ENCODE assay signal across 8 cellular contexts in genomic region chr11:120335596-120335927, GRCh38. TPM values are rescaled to one million over a fixed set of nuclear protein-coding genes. Genes with fewer than 3 reads are reported as not detected.
DNase-seq lines count a peak whose midpoint lies in the region; ATAC-seq, FAIRE-seq and TF ChIP-seq lines count a peak whose summit lies in the region.

No MANE protein-coding gene starts in this region.

- ATAC-seq in GM21825 (IDR thresholded peaks at IDR 0.05; ENCODE audit: unreplicated experiment) (peak; percentile 10), GM12878 (peak; percentile 53)

- intact Hi-C loops in GM12878 (cut with micrococcal nuclease; ENCODE audit: unreplicated experiment), result loop anchor here (2.0 to 10.0 kb wide), 6 partner anchors 97 to 859 kb away; no protein-coding TSS in a partner anchor

- 1% methylated on average over 18 of the region's 18 CpGs for WGBS in GM12878 (ENCODE audit: insufficient coverage, insufficient replicate concordance, low lambda C conversion rate, missing lambda C conversion rate)
- WGBS in suprapubic skin, result under 1% methylated on average over 18 of the region's 18 CpGs

- DNase-seq in NCI-H526 (lab: John Stamatoyannopoulos, UW) (peak; percentile 85 to 97), GM12878 (ENCODE audit: low read depth, low spot score) (no peak), suprapubic skin (ENCODE audit: low spot score in 2 of 2) (no peak), GF-D8 (lab: John Stamatoyannopoulos, UW) (no peak), hepatic stellate cell (ENCODE audit: low spot score) (no peak)

- in situ Hi-C loops in GM12878 (cut with MboI), result loop anchor here (10.0 kb wide), 1 partner anchor 619 kb away; no protein-coding TSS in a partner anchor

- H3K79me2 ChIP-seq in GM12878 (ENCODE audit: control insufficient read depth, insufficient read depth, low read length), result peaks cover 38% of the 10 kb centered on the region

- peak overlapping the region; percentile 85 for H2AFZ ChIP-seq in GM12878 (ENCODE audit: control insufficient read depth, low read depth, low read length)

- H3K27ac ChIP-seq in GM12878 (ENCODE audit: control insufficient read depth, insufficient read depth) (peak overlapping the region; percentile 61), layer of hippocampus (ENCODE audit: low read depth, low read length) (peak overlapping the region; percentile 90), suprapubic skin (peak overlapping the region; percentile 99)

- peak overlapping the region; percentile 92 for H3K4me3 ChIP-seq in GM12875 (ENCODE audit: low read depth, low read length)
- peak overlapping the region; percentile 74 for H3K4me3 ChIP-seq in GM12878
- H3K4me3 ChIP-seq in suprapubic skin, result peak overlapping the region; percentile 86

- H3K27me3 ChIP-seq in GM12878 (replicated peaks in 1 of 2; ENCODE audit: control insufficient read depth in 2 of 2, insufficient read depth in 2 of 2, low read length in 1 of 2), result no peaks in the 10 kb centered on the region
- no peaks in the 10 kb centered on the region for H3K27me3 ChIP-seq in layer of hippocampus (ENCODE audit: control insufficient read depth, insufficient read depth, low read length)
- H3K27me3 ChIP-seq in suprapubic skin, result no peaks in the 10 kb centered on the region

- H4K20me1 ChIP-seq in GM12878 (ENCODE audit: control insufficient read depth, insufficient read depth), result peaks cover 2% of the 10 kb centered on the region

- H3K9me3 ChIP-seq in GM12878 (replicated peaks; ENCODE audit: control insufficient read depth, insufficient read depth, low read length) (no peaks in the 10 kb centered on the region), suprapubic skin (no peaks in the 10 kb centered on the region)

- POLR2A ChIA-PET in GM12878 (lab: Charles Lee), result interaction anchor here (0.8 to 1.6 kb wide), 5 partner anchors 9 to 89 kb away, joined by 3 to 4 read pairs (median 4); partner anchors contain the start of gene TLCD5

- no peak for TF ChIP-seq RAD21 in GM12878 (IDR thresholded peaks at IDR 0.05; ENCODE audit: insufficient read depth, low read depth, low read length)

- CTCF ChIA-PET in GM12878 (lab: Yijun Ruan, JAX), result interaction anchor here (0.7 to 3.9 kb wide), 41 partner anchors 9 to 859 kb away, joined by 3 to 40 read pairs (median 6); partner anchors contain the start of gene GRIK4

- no peak for FAIRE-seq in GM12878 (lab: Jason Lieb, UNC)

- SMC1A ChIA-PET in GM12878 (lab: Charles Lee; ENCODE audit: uncharacterized antibody, unreplicated experiment), result interaction anchor here (0.9 to 4.5 kb wide), 30 partner anchors 8 to 592 kb away, joined by 3 to 32 read pairs (median 5); no protein-coding TSS in a partner anchor

- peak overlapping the region; percentile 85 for H3K9ac ChIP-seq in GM12878 (ENCODE audit: control insufficient read depth, insufficient read depth, low read length)

- H3K36me3 ChIP-seq in GM12878 (ENCODE audit: control insufficient read depth in 2 of 2, insufficient read depth in 2 of 2, low read length in 1 of 2) (no peaks in the 10 kb centered on the region), suprapubic skin (peaks cover under 1% of the 10 kb centered on the region)

- TF ChIP-seq CTCF in GM12875 (IDR thresholded peaks at IDR 0.05; ENCODE audit: borderline replicate concordance, insufficient read depth, low read depth, low read length), result no peak
- no peak for TF ChIP-seq CTCF in GM12878 (IDR thresholded peaks at IDR 0.05 in 2 of 3, conservative IDR thresholded peaks at IDR 0.05 in 1 of 3; ENCODE audit: control insufficient read depth in 2 of 3, extremely low read depth in 1 of 3, insufficient read depth in 1 of 3, low read depth in 3 of 3, low read length in 3 of 3)
- no peak for TF ChIP-seq CTCF in suprapubic skin (IDR thresholded peaks at IDR 0.05)

- RAD21 ChIA-PET in GM12878 (lab: Charles Lee; ENCODE audit: unreplicated experiment), result interaction anchor here (0.6 to 4.1 kb wide), 18 partner anchors 9 to 616 kb away, joined by 3 to 34 read pairs (median 4); partner anchors contain the start of gene TLCD5

- peak overlapping the region; percentile 80 for H3K4me2 ChIP-seq in GM12878 (ENCODE audit: control insufficient read depth, insufficient read depth)

- no TSS peak for BruUV-seq in GM12878 (replicated peaks; lab: Mats Ljungman, UMichigan)

- no peak for TF ChIP-seq EP300 in GM12878 (IDR thresholded peaks at IDR 0.05; ENCODE audit: borderline replicate concordance in 1 of 2, control insufficient read depth in 1 of 2, low read depth in 2 of 2, low read length in 2 of 2)
- TF ChIP-seq EP300 in suprapubic skin (IDR thresholded peaks at IDR 0.05), result no peak

- H3K4me1 ChIP-seq in GM12878 (ENCODE audit: control insufficient read depth, insufficient read depth, low read length) (peaks cover 9% of the 10 kb centered on the region), suprapubic skin (peaks cover 51% of the 10 kb centered on the region)

- TF ChIP-seq POLR2A in GM12878 (IDR thresholded peaks at IDR 0.05; ENCODE audit: low read depth, low read length) (no peak), suprapubic skin (IDR thresholded peaks at IDR 0.05) (no peak)

TF ChIP-seq in GM12878, 131 proteins besides CTCF, POLR2A, EP300 and RAD21:
- TF ChIP-seq CEBPB (IDR thresholded peaks at IDR 0.05; ENCODE audit: borderline replicate concordance in 1 of 2, low read depth in 2 of 2, low read length in 2 of 2), result no peak
- 0 out of 2 replicates have a peak, but pooled peaks have one; percentile 4 for TF ChIP-seq SIN3A (IDR thresholded peaks at IDR 0.05; ENCODE audit: low read depth, low read length)

RNA-seq across cellular contexts. Expression of gene ARHGEF12, which starts 0.7 kb away (rescaled TPM):
- total RNA-seq in GM12878 (2013; cell fraction: nucleolus; rRNA removed), result 183 and 194 TPM in 2 replicates
- total RNA-seq in GM12878 (2014; rRNA removed) (24.0 and 28.5 TPM in 2 replicates), GM12878 (2014; rRNA removed; fragmentation: Illumina TruSeq; extraction: Trizol) (39.4 and 39.5 TPM in 2 replicates), GM12878 (2021) (36.5 and 40.8 TPM in 2 replicates), suprapubic skin (100 to 1,000 TPM; 107 to 222 (median 138) TPM)
- polyA plus RNA-seq in GM12878 (2011; ENCODE audit: low read depth), result 10.0 TPM
- polyA plus RNA-seq in GM12878 (2011; rRNA removed) (23.9 and 28.4 TPM in 2 replicates), GM12878 (2014; fragmentation: Illumina TruSeq; extraction: Trizol) (30.3 and 35.0 TPM in 2 replicates), GM12878 (2014; fragmentation: Nextera tagmentation; extraction: Ambion mirVana) (1 to 10 TPM; 2.7 to 3.6 TPM), GM12878 (2014; rRNA removed) (15.8 and 17.9 TPM in 2 replicates), GM12878 (2016; fragmentation: Nextera tagmentation; extraction: Ambion mirVana) (10 to 100 TPM; 14.8 to 14.9 TPM)
- polyA plus RNA-seq in GM12878 (2011; cell fraction: cytosol; rRNA removed), result 13.8 and 16.1 TPM in 2 replicates
- polyA plus RNA-seq in GM12878 (2011; cell fraction: nucleus; rRNA removed), result 20.5 and 29.4 TPM in 2 replicates
- 10.0 and 11.7 TPM in 2 replicates for polyA plus RNA-seq in GM12878 (2012)
- 74.0 and 93.3 TPM in 2 replicates for polyA minus RNA-seq in GM12878 (2011; rRNA and poly(A)+ RNA removed)
- polyA minus RNA-seq in GM12878 (2011; cell fraction: cytosol; rRNA and poly(A)+ RNA removed), result 28.7 and 33.9 TPM in 2 replicates
- 42.0 and 81.6 TPM in 2 replicates for polyA minus RNA-seq in GM12878 (2011; cell fraction: nucleus; rRNA and poly(A)+ RNA removed)

RNA-seq across cellular contexts. Expression of gene TLCD5, which starts 10.5 kb away (rescaled TPM):
- total RNA-seq in GM12878 (2013; cell fraction: nucleolus; rRNA removed), result 49.4 and 51.2 TPM in 2 replicates
- 2.6 and 3.7 TPM in 2 replicates for total RNA-seq in GM12878 (2014; rRNA removed)
- total RNA-seq in GM12878 (2014; rRNA removed; fragmentation: Illumina TruSeq; extraction: Trizol), result 3.0 and 3.1 TPM in 2 replicates
- 3.1 and 3.5 TPM in 2 replicates for total RNA-seq in GM12878 (2021)
- polyA plus RNA-seq in GM12878 (2011; ENCODE audit: low read depth), result 1.00 TPM
- 13.3 and 15.7 TPM in 2 replicates for polyA plus RNA-seq in GM12878 (2011; rRNA removed)
- 10.3 and 11.1 TPM in 2 replicates for polyA plus RNA-seq in GM12878 (2011; cell fraction: cytosol; rRNA removed)
- 17.1 and 18.5 TPM in 2 replicates for polyA plus RNA-seq in GM12878 (2011; cell fraction: nucleus; rRNA removed)
- polyA plus RNA-seq in GM12878 (2012), result 0.79 and 1.0 TPM in 2 replicates
- polyA plus RNA-seq in GM12878 (2014; fragmentation: Illumina TruSeq; extraction: Trizol), result 3.2 and 4.7 TPM in 2 replicates
- polyA plus RNA-seq in GM12878 (2014; fragmentation: Nextera tagmentation; extraction: Ambion mirVana), result 1 to 10 TPM; 2.4 to 3.1 TPM
- 4.6 and 5.6 TPM in 2 replicates for polyA plus RNA-seq in GM12878 (2014; rRNA removed)
- polyA plus RNA-seq in GM12878 (2016; fragmentation: Nextera tagmentation; extraction: Ambion mirVana), result 1 to 10 TPM; 2.8 to 4.4 TPM
- 10.8 and 12.8 TPM in 2 replicates for polyA minus RNA-seq in GM12878 (2011; rRNA and poly(A)+ RNA removed)
- polyA minus RNA-seq in GM12878 (2011; cell fraction: cytosol; rRNA and poly(A)+ RNA removed), result 2.4 and 3.4 TPM in 2 replicates
- polyA minus RNA-seq in GM12878 (2011; cell fraction: nucleus; rRNA and poly(A)+ RNA removed), result 4.1 and 7.5 TPM in 2 replicates
- 1 to 10 TPM in 2 of 4 donors, under 1 TPM in 2; 0.83 to 2.3 (median 1.5) TPM for total RNA-seq in suprapubic skin

Comparison
In these comparisons a context has a peak if more than half of its experiments do, and no peak if none do; other contexts are left out.
1. DNase-seq: peak in NCI-H526 (2 of 2); none in GM12878 (single experiment), suprapubic skin (0 of 2), GF-D8 (single experiment) and hepatic stellate cell (single experiment).
2. Peak in every context shown above with its lines, with median percentiles within 50 percentile points of each other: H3K4me3 ChIP-seq and H3K27ac ChIP-seq.